Comparison of ENCODE assay signal across 15 cellular contexts in the genomic region with DNA sequence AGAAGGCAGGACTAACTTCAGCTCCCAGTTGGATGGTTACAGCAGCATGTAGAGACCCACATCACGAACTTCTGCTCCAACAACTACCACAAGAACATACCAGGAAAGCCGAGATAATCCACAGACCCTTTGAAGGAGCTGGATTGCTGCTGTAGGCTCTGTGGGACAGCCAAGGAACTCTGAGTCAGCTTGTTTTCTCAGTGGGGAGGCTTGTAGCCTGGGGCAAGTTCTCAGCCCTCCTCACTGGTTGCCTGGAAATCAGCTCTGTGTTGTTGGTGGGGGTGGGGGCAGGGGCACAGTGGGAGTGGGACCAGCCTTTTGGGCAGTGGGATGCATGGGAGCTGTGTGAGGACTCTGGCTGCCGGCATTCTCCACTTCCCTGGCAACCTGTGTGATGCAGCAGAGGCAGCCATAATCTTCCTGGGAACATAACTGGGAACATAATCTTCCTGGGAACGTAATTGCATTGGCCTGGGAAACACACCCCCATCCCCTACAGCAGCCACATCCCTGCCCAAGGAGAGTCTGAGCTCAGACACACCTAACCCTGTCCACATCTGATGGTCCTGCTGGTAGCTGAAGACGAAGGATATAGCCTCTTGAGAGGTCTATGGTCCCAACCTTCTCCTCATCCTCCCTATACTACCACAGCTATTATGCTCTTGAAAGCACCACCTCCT.
A peak's percentile ranks its signal among the peaks of the same experiment; 100 is the strongest.
DNase-seq lines count a peak whose midpoint lies in the region; ATAC-seq and TF ChIP-seq lines count a peak whose summit lies in the region.
"Had no signal": no experiment of that assay in that cellular context is flagged by ENCODE, and none has a peak within 500 bp of the region (broad histone marks: within the 10 kb centered on the region; RNA-seq: fewer than 3 reads in every experiment).

No MANE protein-coding gene starts in this region.

- H3K36me3 ChIP-seq in esophagus squamous epithelium, result no peaks in the 10 kb centered on the region

- peak; percentile 50 for DNase-seq in AG09319 (ENCODE audit: extremely low read depth, low read depth)
- peak; percentile 96 for DNase-seq in M059J (ENCODE audit: low read depth)
- DNase-seq in brain pericyte (ENCODE audit: low read depth, low spot score), result peak; percentile 89
- peak; percentile 93 for DNase-seq in islet precursor cell
- DNase-seq in esophagus squamous epithelium (lab: John Stamatoyannopoulos, UW), result no peak
- DNase-seq: activated CD4-positive, alpha-beta T cell treated with anti-CD3 and anti-CD28 coated beads, Interleukin-2, amount 50 U/mL, for 48 hours; activated effector memory CD4-positive, alpha-beta T cell treated with Interleukin-2 at 50 U/mL for 16 hours; AML-193; glutamatergic neuron; left ventricle myocardium inferior; NCI-H2171; T-helper 17 cell had no signal

- 58 to 65% methylated on average over 4 to 5 of the region's 5 CpGs for WGBS in esophagus squamous epithelium, 2 donors

- H3K4me1 ChIP-seq in esophagus squamous epithelium, result peaks cover 0 to 7% (median 2%) of the 10 kb centered on the region in 3 donors
- H3K4me1 ChIP-seq: left ventricle myocardium inferior had no signal

- intact Hi-C loops in esophagus squamous epithelium (cut with DNase I), result no loop called here

- no peak for ATAC-seq in GM21737 (IDR thresholded peaks at IDR 0.05; ENCODE audit: unreplicated experiment)
- no peak for ATAC-seq in GM18868 (IDR thresholded peaks at IDR 0.05; ENCODE audit: unreplicated experiment)
- ATAC-seq in SK-N-SH treated with all-trans-retinoic acid at 6 μM for 48 hours, result no peak
- ATAC-seq: T-helper 17 cell had no signal

- no peaks in the 10 kb centered on the region for H3K27me3 ChIP-seq in esophagus squamous epithelium

- TF ChIP-seq POLR2A in esophagus squamous epithelium (IDR thresholded peaks at IDR 0.05), result no peak

- TF ChIP-seq CTCF in AG09319 (IDR thresholded peaks at IDR 0.05; ENCODE audit: low read depth, low read length), result no peak
- no peak for TF ChIP-seq CTCF in esophagus squamous epithelium (IDR thresholded peaks at IDR 0.05)

- H3K27ac ChIP-seq in esophagus squamous epithelium, result no peak overlapping the region
- H3K27ac ChIP-seq: left ventricle myocardium inferior had no signal

- no peak overlapping the region for H3K4me3 ChIP-seq in esophagus squamous epithelium
- H3K4me3 ChIP-seq: left ventricle myocardium inferior had no signal

- H3K9me3 ChIP-seq in esophagus squamous epithelium, result peaks cover 0 to 4% (median 0%) of the 10 kb centered on the region in 3 donors

TF ChIP-seq in SK-N-SH treated with all-trans-retinoic acid at 6 μM for 48 hours, 23 proteins besides CTCF, POLR2A, EP300 and RAD21:
- TF ChIP-seq BACH2 (CRISPR knock-in tag; IDR thresholded peaks at IDR 0.05; ENCODE audit: borderline replicate concordance) (no peak), GLIS3 (CRISPR knock-in tag; IDR thresholded peaks at IDR 0.05) (no peak), RARB (CRISPR knock-in tag; IDR thresholded peaks at IDR 0.05) (no peak)
